In genomic region chr3:8348076-8348475, GRCh38 we compare ENCODE assay signal across 8 cellular contexts.
"Had no signal": no experiment of that assay in that cellular context is flagged by ENCODE, and none has a peak within 500 bp of the region (broad histone marks: within the 10 kb centered on the region; RNA-seq: fewer than 3 reads in every experiment).

No MANE protein-coding gene starts in this region.

- ATAC-seq: GM23338 had no signal

- H3K27ac ChIP-seq: HL-60 had no signal

- H3K4me2 ChIP-seq: GM23338 had no signal

- H2AFZ ChIP-seq: GM23338 had no signal

- DNase-seq: H9, HCEC 1CT, IMR-90, KBM-7 had no signal

- H3K4me3 ChIP-seq: GM23338 had no signal

- FAIRE-seq: H1, H54 had no signal
